ENCODE assay signal across 1 cellular context in genomic region chr1:66607458-66607857, GRCh38.
TF ChIP-seq lines count a peak whose summit lies in the region.

No MANE protein-coding gene starts in this region.

TF ChIP-seq in H1, 55 proteins besides CTCF, POLR2A, EP300 and RAD21 (continued from another document):
- TF ChIP-seq CHD7 (IDR thresholded peaks at IDR 0.05; ENCODE audit: insufficient replicate concordance, low read length) (no peak), ATF3 (IDR thresholded peaks at IDR 0.05; ENCODE audit: insufficient read depth, low read depth, low read length) (no peak), TCF12 (IDR thresholded peaks at IDR 0.05; ENCODE audit: low read depth, low read length) (no peak), RXRA (IDR thresholded peaks at IDR 0.05; ENCODE audit: insufficient read depth, low read depth, low read length) (no peak), HDAC6 (IDR thresholded peaks at IDR 0.05; ENCODE audit: low read depth, low read length) (no peak), KDM5A (IDR thresholded peaks at IDR 0.05; ENCODE audit: low read length) (no peak), TAF1 (IDR thresholded peaks at IDR 0.05; ENCODE audit: low read depth, low read length) (no peak), YY1 (IDR thresholded peaks at IDR 0.05; ENCODE audit: low read depth, low read length) (no peak), SP1 (IDR thresholded peaks at IDR 0.05; ENCODE audit: low read depth, low read length) (no peak)
